In the genomic region with DNA sequence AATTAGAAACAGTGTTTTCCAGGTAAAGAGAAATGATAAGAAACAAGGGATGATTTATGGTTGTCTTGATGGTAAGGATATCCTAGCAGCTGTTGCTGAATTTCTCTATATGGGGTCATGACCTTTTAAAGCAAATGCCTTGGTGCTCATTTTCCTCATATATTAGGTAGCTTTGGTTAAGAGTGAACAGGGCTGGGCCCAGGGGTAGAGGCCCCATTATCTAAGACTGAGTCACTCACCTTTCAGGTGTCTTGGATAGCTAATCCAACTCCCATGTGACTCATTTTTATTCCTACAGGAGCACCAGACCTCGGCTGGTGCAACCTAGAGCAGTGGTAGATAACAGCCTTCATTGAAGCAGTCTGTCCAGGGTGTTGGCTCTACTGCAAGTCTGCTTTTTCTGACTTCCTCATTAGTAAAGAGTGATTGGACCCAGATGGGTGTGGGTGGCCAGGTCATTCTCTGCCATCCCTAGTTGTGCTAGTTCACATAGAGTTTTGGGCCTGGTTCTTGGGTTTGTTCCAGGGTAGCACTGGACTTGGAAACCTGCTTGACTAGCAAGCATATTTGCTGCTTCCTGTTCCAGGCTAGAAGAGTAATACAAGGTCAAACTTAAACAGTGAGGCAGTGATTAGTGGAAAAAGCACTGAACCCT, we compare ENCODE assay signal across 9 cellular contexts. TPM values are rescaled to one million over a fixed set of nuclear protein-coding genes. Genes with fewer than 3 reads are reported as not detected.
DNase-seq lines count a peak whose midpoint lies in the region; ATAC-seq and TF ChIP-seq lines count a peak whose summit lies in the region.
"Had no signal": no experiment of that assay in that cellular context is flagged by ENCODE, and none has a peak within 500 bp of the region (broad histone marks: within the 10 kb centered on the region; RNA-seq: fewer than 3 reads in every experiment).

No MANE protein-coding gene starts in this region.

- no peak overlapping the region for H3K4me3 Mint-ChIP-seq in activated T-cell treated with anti-CD3 and anti-CD28 coated beads, Interleukin-2, amount 50 U/mL, for 24 hours
- H3K4me3 Mint-ChIP-seq in WTC11: no peak overlapping the region
- H3K4me3 Mint-ChIP-seq: activated T-cell treated with anti-CD3 and anti-CD28 coated beads, Interleukin-2, amount 50 U/mL, for 4 hours had no signal

- no peaks in the 10 kb centered on the region for H3K27me3 ChIP-seq in skeletal muscle satellite cell (ENCODE audit: control insufficient read depth, insufficient read depth, low read length)

- H3K36me3 ChIP-seq in skeletal muscle satellite cell (ENCODE audit: insufficient read depth, low read length): peaks cover 55% of the 10 kb centered on the region

- no peak for ATAC-seq in WTC11
- ATAC-seq in GM21576 (IDR thresholded peaks at IDR 0.05; ENCODE audit: unreplicated experiment): no peak
- no peak for ATAC-seq in GM21717 (IDR thresholded peaks at IDR 0.05; ENCODE audit: unreplicated experiment)

- H3K27me3 Mint-ChIP-seq in activated T-cell treated with anti-CD3 and anti-CD28 coated beads, Interleukin-2, amount 50 U/mL, for 24 hours: no peaks in the 10 kb centered on the region
- no peaks in the 10 kb centered on the region for H3K27me3 Mint-ChIP-seq in WTC11 (ENCODE audit: low read depth)

- peak overlapping the region; percentile 53 for H3K27ac Mint-ChIP-seq in activated T-cell treated with anti-CD3 and anti-CD28 coated beads, Interleukin-2, amount 50 U/mL, for 24 hours
- peak overlapping the region; percentile 78 for H3K27ac Mint-ChIP-seq in WTC11

- H3K4me1 Mint-ChIP-seq in activated T-cell treated with anti-CD3 and anti-CD28 coated beads, Interleukin-2, amount 50 U/mL, for 24 hours (ENCODE audit: low read depth): peaks cover 26% of the 10 kb centered on the region
- peaks cover 18% of the 10 kb centered on the region for H3K4me1 Mint-ChIP-seq in WTC11

- POLR2A ChIA-PET in WTC11 (lab: Charles Lee): interaction anchor here (0.6 to 3.2 kb wide), 7 partner anchors 18 to 1375 kb away, joined by 3 to 21 read pairs (median 11); a partner anchor contains a TSS

- no peak overlapping the region for H3K9ac ChIP-seq in skeletal muscle satellite cell (ENCODE audit: low read depth, low read length)

- no peak overlapping the region for H3K4me3 ChIP-seq in skeletal muscle satellite cell (ENCODE audit: low read length)

- CTCF ChIA-PET in WTC11 (lab: Charles Lee): interaction anchor here (0.6 to 6.7 kb wide), 5 partner anchors 21 to 453 kb away, joined by 4 to 186 read pairs (median 61); a partner anchor contains a TSS

- DNase-seq in activated T-cell treated with anti-CD3 and anti-CD28 coated beads, Interleukin-2, amount 50 U/mL, for 24 hours: no peak
- no peak for DNase-seq in activated T-cell treated with anti-CD3 and anti-CD28 coated beads, Interleukin-2, amount 50 U/mL, for 1 hour
- no peak for DNase-seq in WTC11 (ENCODE audit: low spot score)
- peak; percentile 42 for DNase-seq in glomerular visceral epithelial cell (ENCODE audit: extremely low spot score)
- DNase-seq in GF-D8 (lab: John Stamatoyannopoulos, UW): no peak
- DNase-seq: activated T-cell treated with anti-CD3 and anti-CD28 coated beads, Interleukin-2, amount 50 U/mL, for 4 hours had no signal

- no peaks in the 10 kb centered on the region for H3K9me3 Mint-ChIP-seq in activated T-cell treated with anti-CD3 and anti-CD28 coated beads, Interleukin-2, amount 50 U/mL, for 24 hours
- H3K9me3 Mint-ChIP-seq in WTC11: no peaks in the 10 kb centered on the region
- H3K9me3 Mint-ChIP-seq: activated T-cell treated with anti-CD3 and anti-CD28 coated beads, Interleukin-2, amount 50 U/mL, for 4 hours had no signal

- H3K9me3 ChIP-seq in skeletal muscle satellite cell (replicated peaks; ENCODE audit: low read length): no peaks in the 10 kb centered on the region

- peaks cover 28% of the 10 kb centered on the region for H3K4me1 ChIP-seq in skeletal muscle satellite cell (ENCODE audit: control insufficient read depth, insufficient read depth, low read length)

- peaks cover 32% of the 10 kb centered on the region for H3K36me3 Mint-ChIP-seq in activated T-cell treated with anti-CD3 and anti-CD28 coated beads, Interleukin-2, amount 50 U/mL, for 24 hours (ENCODE audit: low read depth)
- peaks cover 65% of the 10 kb centered on the region for H3K36me3 Mint-ChIP-seq in WTC11

- TF ChIP-seq CTCF in WTC11 (IDR thresholded peaks at IDR 0.05): no peak

- H3K4me2 ChIP-seq in skeletal muscle satellite cell (ENCODE audit: low read length): peak overlapping the region; percentile 5

TF ChIP-seq in WTC11, 78 proteins besides CTCF, POLR2A, EP300 and RAD21:
- TF ChIP-seq, protein P1, sequence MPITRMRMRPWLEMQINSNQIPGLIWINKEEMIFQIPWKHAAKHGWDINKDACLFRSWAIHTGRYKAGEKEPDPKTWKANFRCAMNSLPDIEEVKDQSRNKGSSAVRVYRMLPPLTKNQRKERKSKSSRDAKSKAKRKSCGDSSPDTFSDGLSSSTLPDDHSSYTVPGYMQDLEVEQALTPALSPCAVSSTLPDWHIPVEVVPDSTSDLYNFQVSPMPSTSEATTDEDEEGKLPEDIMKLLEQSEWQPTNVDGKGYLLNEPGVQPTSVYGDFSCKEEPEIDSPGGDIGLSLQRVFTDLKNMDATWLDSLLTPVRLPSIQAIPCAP (CRISPR knock-in tag; IDR thresholded peaks at IDR 0.05): no peak
- no peak for TF ChIP-seq TP53 (CRISPR knock-in tag; IDR thresholded peaks at IDR 0.05)
- TF ChIP-seq, protein P2, sequence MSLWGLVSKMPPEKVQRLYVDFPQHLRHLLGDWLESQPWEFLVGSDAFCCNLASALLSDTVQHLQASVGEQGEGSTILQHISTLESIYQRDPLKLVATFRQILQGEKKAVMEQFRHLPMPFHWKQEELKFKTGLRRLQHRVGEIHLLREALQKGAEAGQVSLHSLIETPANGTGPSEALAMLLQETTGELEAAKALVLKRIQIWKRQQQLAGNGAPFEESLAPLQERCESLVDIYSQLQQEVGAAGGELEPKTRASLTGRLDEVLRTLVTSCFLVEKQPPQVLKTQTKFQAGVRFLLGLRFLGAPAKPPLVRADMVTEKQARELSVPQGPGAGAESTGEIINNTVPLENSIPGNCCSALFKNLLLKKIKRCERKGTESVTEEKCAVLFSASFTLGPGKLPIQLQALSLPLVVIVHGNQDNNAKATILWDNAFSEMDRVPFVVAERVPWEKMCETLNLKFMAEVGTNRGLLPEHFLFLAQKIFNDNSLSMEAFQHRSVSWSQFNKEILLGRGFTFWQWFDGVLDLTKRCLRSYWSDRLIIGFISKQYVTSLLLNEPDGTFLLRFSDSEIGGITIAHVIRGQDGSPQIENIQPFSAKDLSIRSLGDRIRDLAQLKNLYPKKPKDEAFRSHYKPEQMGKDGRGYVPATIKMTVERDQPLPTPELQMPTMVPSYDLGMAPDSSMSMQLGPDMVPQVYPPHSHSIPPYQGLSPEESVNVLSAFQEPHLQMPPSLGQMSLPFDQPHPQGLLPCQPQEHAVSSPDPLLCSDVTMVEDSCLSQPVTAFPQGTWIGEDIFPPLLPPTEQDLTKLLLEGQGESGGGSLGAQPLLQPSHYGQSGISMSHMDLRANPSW (CRISPR knock-in tag; conservative IDR thresholded peaks at IDR 0.05; ENCODE audit: low read depth): no peak
- no peak for TF ChIP-seq ZNF671 (CRISPR knock-in tag; IDR thresholded peaks at IDR 0.05)
- no peak for TF ChIP-seq GTF2I (CRISPR knock-in tag; conservative IDR thresholded peaks at IDR 0.05)
- TF ChIP-seq ESRRA (CRISPR knock-in tag; IDR thresholded peaks at IDR 0.05; ENCODE audit: borderline replicate concordance): no peak
- no peak for TF ChIP-seq ZNF219 (CRISPR knock-in tag; IDR thresholded peaks at IDR 0.05; ENCODE audit: borderline replicate concordance)

RNA-seq across cellular contexts. Expression of a gene that starts 37.4 kb away (rescaled TPM):
- total RNA-seq in WTC11 (2021): 164 to 165 TPM (median 164 TPM) in 3 replicates
- 76.2 and 79.9 TPM in 2 replicates for total RNA-seq in skeletal muscle satellite cell (2012; rRNA removed)

RNA-seq across cellular contexts. Expression of a gene that starts 47.4 kb away (rescaled TPM):
- total RNA-seq in WTC11 (2021): 0.09 to 0.14 TPM in 2 of 3 replicates, not detected in the other
- total RNA-seq in skeletal muscle satellite cell (2012; rRNA removed): not detected in 2 replicates
- total RNA-seq: activated T-cell treated with anti-CD3 and anti-CD28 coated beads, Interleukin-2, amount 50 U/mL, for 4 hours had no signal

RNA-seq across cellular contexts. Expression of a gene that starts 57.7 kb away (rescaled TPM):
- total RNA-seq in WTC11 (2021): 251 to 266 TPM (median 259 TPM) in 3 replicates
- total RNA-seq in skeletal muscle satellite cell (2012; rRNA removed): 92.4 and 108 TPM in 2 replicates
